ENCODE assay signal across 21 cellular contexts in the genomic region with DNA sequence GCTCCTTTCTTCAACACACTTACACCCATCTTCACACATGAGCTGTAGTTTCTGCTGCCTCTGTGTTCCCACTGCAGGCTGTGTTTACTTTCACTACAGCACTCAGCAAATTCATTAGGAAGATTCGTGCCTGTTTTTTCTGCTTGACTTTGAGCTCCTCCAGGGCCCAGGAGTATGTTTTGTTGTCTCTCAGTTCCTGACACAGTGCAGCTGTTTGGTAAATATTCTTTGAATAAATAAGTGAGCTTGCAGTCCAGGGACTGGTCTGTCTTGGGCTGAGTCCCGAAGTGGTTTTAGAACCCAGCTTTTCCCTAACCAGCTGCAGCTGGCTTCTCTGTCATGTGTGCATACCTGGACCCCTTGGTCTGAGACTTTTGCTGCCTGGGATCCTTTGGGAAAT. TPM values are rescaled to one million over a fixed set of nuclear protein-coding genes. Genes with fewer than 3 reads are reported as not detected.
DNase-seq lines count a peak whose midpoint lies in the region; ATAC-seq, FAIRE-seq and TF ChIP-seq lines count a peak whose summit lies in the region.
"Had no signal": no experiment of that assay in that cellular context is flagged by ENCODE, and none has a peak within 500 bp of the region (broad histone marks: within the 10 kb centered on the region; RNA-seq: fewer than 3 reads in every experiment).

No MANE protein-coding gene starts in this region.

- H3K36me3 Mint-ChIP-seq in activated T-helper 2 cell treated with anti-CD3 and anti-CD28 coated beads, Interferon-gamma antibody, Interleukin-2, Interleukin-4, amounts not matched to agents 10 μg/mL and 5 μg/mL and 100 μg/mL, durations not matched to agents 14 hours and 24 hours and 36 hours (ENCODE audit: low read depth), result no peaks in the 10 kb centered on the region
- H3K36me3 Mint-ChIP-seq: natural killer cell had no signal

- H3K36me3 ChIP-seq in left ventricle myocardium inferior (no peaks in the 10 kb centered on the region), rectal smooth muscle tissue (ENCODE audit: control insufficient read depth, insufficient read depth, low read length) (no peaks in the 10 kb centered on the region)
- H3K36me3 ChIP-seq: lower lobe of right lung had no signal

- H3K4me3 ChIP-seq in AG10803 (ENCODE audit: low read length), result no peak overlapping the region
- no peak overlapping the region for H3K4me3 ChIP-seq in left ventricle myocardium inferior
- H3K4me3 ChIP-seq in rectal smooth muscle tissue (ENCODE audit: low read length), result no peak overlapping the region
- H3K4me3 ChIP-seq: lower lobe of right lung had no signal

- H3K27me3 ChIP-seq in left ventricle myocardium inferior (ENCODE audit: low read depth), result no peaks in the 10 kb centered on the region
- H3K27me3 ChIP-seq in rectal smooth muscle tissue (ENCODE audit: control insufficient read depth, insufficient read depth, low read length), result no peaks in the 10 kb centered on the region

- H3K9me3 Mint-ChIP-seq in activated T-helper 2 cell treated with anti-CD3 and anti-CD28 coated beads, Interferon-gamma antibody, Interleukin-2, Interleukin-4, amounts not matched to agents 10 μg/mL and 5 μg/mL and 100 μg/mL, durations not matched to agents 14 hours and 24 hours and 36 hours, result no peaks in the 10 kb centered on the region
- H3K9me3 Mint-ChIP-seq: immature natural killer cell, natural killer cell had no signal

- peak; percentile 28 for FAIRE-seq in HTR-8/SVneo (lab: Jason Lieb, UNC)

- no peak overlapping the region for H3K9ac ChIP-seq in rectal smooth muscle tissue (ENCODE audit: low read length)

- H3K27ac Mint-ChIP-seq in activated T-helper 2 cell treated with anti-CD3 and anti-CD28 coated beads, Interferon-gamma antibody, Interleukin-2, Interleukin-4, amounts not matched to agents 10 μg/mL and 5 μg/mL and 100 μg/mL, durations not matched to agents 14 hours and 24 hours and 36 hours, result no peak overlapping the region
- H3K27ac Mint-ChIP-seq: activated CD4-positive, alpha-beta T cell treated with anti-CD3 and anti-CD28 coated beads, Interleukin-2, amount 10 ng/mL, durations not matched to agents 7 days and 5 days; immature natural killer cell; natural killer cell had no signal

- no peaks in the 10 kb centered on the region for H3K27me3 Mint-ChIP-seq in activated T-helper 2 cell treated with anti-CD3 and anti-CD28 coated beads, Interferon-gamma antibody, Interleukin-2, Interleukin-4, amounts not matched to agents 10 μg/mL and 5 μg/mL and 100 μg/mL, durations not matched to agents 14 hours and 24 hours and 36 hours (ENCODE audit: low read depth)
- H3K27me3 Mint-ChIP-seq: activated CD4-positive, alpha-beta T cell treated with anti-CD3 and anti-CD28 coated beads, Interleukin-2, amount 10 ng/mL, durations not matched to agents 7 days and 5 days had no signal

- no peaks in the 10 kb centered on the region for H3K9me3 ChIP-seq in left ventricle myocardium inferior (replicated peaks)
- H3K9me3 ChIP-seq: lower lobe of right lung had no signal

- H3K27ac ChIP-seq in left ventricle myocardium inferior (replicated peaks), result peak overlapping the region; percentile 55
- H3K27ac ChIP-seq in rectal smooth muscle tissue (ENCODE audit: low read depth, low read length), result peak overlapping the region; percentile 44
- H3K27ac ChIP-seq: HL-60, lower lobe of right lung had no signal

- no peak for TF ChIP-seq CTCF in AG10803 (conservative IDR thresholded peaks at IDR 0.05; ENCODE audit: low read length)
- TF ChIP-seq CTCF in left ventricle myocardium inferior (IDR thresholded peaks at IDR 0.05; ENCODE audit: borderline replicate concordance), result no peak

- no peak overlapping the region for H3K4me3 Mint-ChIP-seq in activated T-helper 2 cell treated with anti-CD3 and anti-CD28 coated beads, Interferon-gamma antibody, Interleukin-2, Interleukin-4, amounts not matched to agents 10 μg/mL and 5 μg/mL and 100 μg/mL, durations not matched to agents 14 hours and 24 hours and 36 hours (ENCODE audit: low read depth)
- H3K4me3 Mint-ChIP-seq: activated CD4-positive, alpha-beta T cell treated with anti-CD3 and anti-CD28 coated beads, Interleukin-2, amount 10 ng/mL, durations not matched to agents 7 days and 5 days; immature natural killer cell; natural killer cell had no signal

- H3K4me1 Mint-ChIP-seq in activated T-helper 2 cell treated with anti-CD3 and anti-CD28 coated beads, Interferon-gamma antibody, Interleukin-2, Interleukin-4, amounts not matched to agents 10 μg/mL and 5 μg/mL and 100 μg/mL, durations not matched to agents 14 hours and 24 hours and 36 hours (ENCODE audit: low read depth), result peaks cover 31% of the 10 kb centered on the region

- ATAC-seq in GM21737 (IDR thresholded peaks at IDR 0.05; ENCODE audit: unreplicated experiment), result no peak

- peak; percentile 36 for DNase-seq in AG10803 (ENCODE audit: low read depth)
- no peak for DNase-seq in HTR-8/SVneo (ENCODE audit: insufficient read length, low spot score)
- DNase-seq in left ventricle myocardium inferior, result no peak
- no peak for DNase-seq in NCI-H146 treated with DMSO at 0.1 percent for 48 hours (lab: John Stamatoyannopoulos, UW; ENCODE audit: unreplicated experiment)
- DNase-seq in activated T-helper 2 cell treated with anti-CD3 and anti-CD28 coated beads, Interferon-gamma antibody, Interleukin-2, Interleukin-4, amounts not matched to agents 10 μg/mL and 5 μg/mL and 100 μg/mL, durations not matched to agents 14 hours and 24 hours and 36 hours (ENCODE audit: low spot score), result no peak
- DNase-seq: activated CD4-positive, alpha-beta T cell treated with anti-CD3 and anti-CD28 coated beads, Interleukin-2, amount 10 ng/mL, durations not matched to agents 7 days and 5 days; activated gamma-delta T cell treated with Interleukin-2 at 50 U/mL for 16 hours; COR-L47; effector CD8-positive, alpha-beta T cell; immature natural killer cell; natural killer cell; NCI-H187; NCI-H510A treated with DMSO at 0.1 percent for 48 hours; SHP77; stimulated activated CD8-positive, alpha-beta memory T cell treated with anti-CD3 and anti-CD28 coated beads, Interleukin-4, amount 100 ng/mL, for 48 hours; T-helper 1 cell had no signal

- intact Hi-C loops in left ventricle myocardium inferior (cut with micrococcal nuclease), result no loop called here
- intact Hi-C loops in activated T-helper 2 cell treated with anti-CD3 and anti-CD28 coated beads, Interferon-gamma antibody, Interleukin-2, Interleukin-4, amounts not matched to agents 10 μg/mL and 5 μg/mL and 100 μg/mL, durations not matched to agents 14 hours and 24 hours and 36 hours (cut with micrococcal nuclease), result no loop called here

- H3K4me1 ChIP-seq in left ventricle myocardium inferior (peaks cover 23% of the 10 kb centered on the region), rectal smooth muscle tissue (ENCODE audit: control insufficient read depth, insufficient read depth, low read length) (peaks cover 7% of the 10 kb centered on the region)

RNA-seq across cellular contexts. Expression of a gene that starts 46.6 kb away (rescaled TPM):
- total RNA-seq in left ventricle myocardium inferior, result not detected
- total RNA-seq in activated T-helper 2 cell treated with anti-CD3 and anti-CD28 coated beads, Interferon-gamma antibody, Interleukin-2, Interleukin-4, amounts not matched to agents 10 μg/mL and 5 μg/mL and 100 μg/mL, durations not matched to agents 14 hours and 24 hours and 36 hours, result 0.34 TPM in 1 of 2 replicates, not detected in the other
- total RNA-seq: activated CD4-positive, alpha-beta T cell treated with anti-CD3 and anti-CD28 coated beads, Interleukin-2, amount 10 ng/mL, durations not matched to agents 7 days and 5 days; lower lobe of right lung; natural killer cell; posterior vena cava had no signal
